In genomic region chr7:94665426-94665825, GRCh38 we compare ENCODE assay signal across 28 cellular contexts.
"Had no signal": no experiment of that assay in that cellular context is flagged by ENCODE, and none has a peak within 500 bp of the region (broad histone marks: within the 10 kb centered on the region; RNA-seq: fewer than 3 reads in every experiment).

No MANE protein-coding gene starts in this region.

- H3K27ac Mint-ChIP-seq: stimulated activated effector memory CD8-positive, alpha-beta T cell treated with anti-CD3 and anti-CD28 coated beads, Interleukin-12 subunit alpha, Interleukin-12 subunit beta, amount 100 ng/mL, for 72 hours; stimulated activated memory B cell treated with anti-CD40 and anti-IgM and Interleukin-4, amounts not matched to agents 10 μg/mL and 1 μg/mL and 100 μg/mL, for 72 hours; stimulated activated naive B cell treated with anti-CD40 and anti-IgM and Interleukin-4, amounts not matched to agents 10 μg/mL and 1 μg/mL and 100 μg/mL, for 72 hours; stimulated activated naive CD8-positive, alpha-beta T cell treated with anti-CD3 and anti-CD28 coated beads, Interleukin-15, amount 100 ng/mL, for 72 hours; stimulated activated naive CD8-positive, alpha-beta T cell treated with anti-CD3 and anti-CD28 coated beads, Interleukin-15, Interleukin-2, amounts not matched to agents 100 ng/mL and 50 ng/mL, for 24 hours; type B pancreatic cell had no signal

- H3K36me3 Mint-ChIP-seq: stimulated activated effector memory CD8-positive, alpha-beta T cell treated with anti-CD3 and anti-CD28 coated beads, Interleukin-12 subunit alpha, Interleukin-12 subunit beta, amount 100 ng/mL, for 72 hours; stimulated activated memory B cell treated with anti-CD40 and anti-IgM and Interleukin-4, amounts not matched to agents 10 μg/mL and 1 μg/mL and 100 μg/mL, for 72 hours; stimulated activated naive B cell treated with anti-CD40 and anti-IgM and Interleukin-4, amounts not matched to agents 10 μg/mL and 1 μg/mL and 100 μg/mL, for 72 hours had no signal

- H3K4me1 ChIP-seq: stomach, suprapubic skin, testis, thyroid gland, tibial artery, tibial nerve, transverse colon, upper lobe of left lung, upper lobe of right lung, uterus, vagina had no signal

- H3K27ac ChIP-seq: stomach, suprapubic skin, testis, thoracic aorta, thyroid gland, tibial artery, tibial nerve, transverse colon, upper lobe of left lung, upper lobe of right lung, uterus, vagina had no signal

- H3K4me3 ChIP-seq: stomach, suprapubic skin, testis, thoracic aorta, thyroid gland, tibial artery, tibial nerve, transverse colon, upper lobe of left lung, upper lobe of right lung, uterus, vagina had no signal

- DNase-seq: stimulated activated CD4-positive, alpha-beta T cell treated with anti-CD3 and anti-CD28 coated beads, Interleukin-2, amount 100 ng/mL, for 48 hours; stimulated activated CD4-positive, alpha-beta T cell treated with anti-CD3 and anti-CD28 coated beads, Interleukin-4, amount 100 ng/mL, for 1 hour; stimulated activated CD4-positive, alpha-beta T cell treated with anti-CD3 and anti-CD28 coated beads, Interleukin-4, amount 100 ng/mL, for 24 hours; stimulated activated CD4-positive, alpha-beta T cell treated with anti-CD3 and anti-CD28 coated beads, Interleukin-4, amount 100 ng/mL, for 4 hours; stimulated activated CD8-positive, alpha-beta memory T cell treated with anti-CD3 and anti-CD28 coated beads, Interleukin-4, amount 100 ng/mL, for 48 hours; stimulated activated naive B cell treated with anti-CD40 and anti-IgM and Interleukin-4, amounts not matched to agents 10 μg/mL and 1 μg/mL and 100 μg/mL, for 72 hours; stimulated activated naive CD4-positive, alpha-beta T cell; stimulated activated naive CD4-positive, alpha-beta T cell treated with Interleukin-2 at 50 U/mL for 16 hours; stimulated activated naive CD8-positive, alpha-beta T cell treated with anti-CD3 and anti-CD28 coated beads, Interleukin-15, amount 100 ng/mL, for 72 hours; stimulated activated naive CD8-positive, alpha-beta T cell treated with anti-CD3 and anti-CD28 coated beads, Interleukin-15, Interleukin-2, amounts not matched to agents 100 U/mL and 50 U/mL, for 24 hours; stomach; substantia nigra; testis; tibial artery; transverse colon; trophoblast cell; upper lobe of right lung; uterus had no signal

- H3K27me3 Mint-ChIP-seq: stimulated activated naive B cell treated with anti-CD40 and anti-IgM and Interleukin-4, amounts not matched to agents 10 μg/mL and 1 μg/mL and 100 μg/mL, for 72 hours; type B pancreatic cell had no signal

- H3K9me3 Mint-ChIP-seq: stimulated activated effector memory CD8-positive, alpha-beta T cell treated with anti-CD3 and anti-CD28 coated beads, Interleukin-12 subunit alpha, Interleukin-12 subunit beta, amount 100 ng/mL, for 72 hours; stimulated activated memory B cell treated with anti-CD40 and anti-IgM and Interleukin-4, amounts not matched to agents 10 μg/mL and 1 μg/mL and 100 μg/mL, for 72 hours; stimulated activated naive B cell treated with anti-CD40 and anti-IgM and Interleukin-4, amounts not matched to agents 10 μg/mL and 1 μg/mL and 100 μg/mL, for 72 hours; stimulated activated naive CD8-positive, alpha-beta T cell treated with anti-CD3 and anti-CD28 coated beads, Interleukin-15, amount 100 ng/mL, for 72 hours; stimulated activated naive CD8-positive, alpha-beta T cell treated with anti-CD3 and anti-CD28 coated beads, Interleukin-15, Interleukin-2, amounts not matched to agents 100 ng/mL and 50 ng/mL, for 24 hours had no signal

- H3K4me1 Mint-ChIP-seq: stimulated activated effector memory CD8-positive, alpha-beta T cell treated with anti-CD3 and anti-CD28 coated beads, Interleukin-12 subunit alpha, Interleukin-12 subunit beta, amount 100 ng/mL, for 72 hours; stimulated activated memory B cell treated with anti-CD40 and anti-IgM and Interleukin-4, amounts not matched to agents 10 μg/mL and 1 μg/mL and 100 μg/mL, for 72 hours; stimulated activated naive CD8-positive, alpha-beta T cell treated with anti-CD3 and anti-CD28 coated beads, Interleukin-15, amount 100 ng/mL, for 72 hours had no signal

- ATAC-seq: stimulated activated effector memory CD8-positive, alpha-beta T cell treated with anti-CD3 and anti-CD28 coated beads, Interleukin-12 subunit alpha, Interleukin-12 subunit beta, amount 100 ng/mL, for 72 hours; stimulated activated memory B cell treated with anti-CD40 and anti-IgM and Interleukin-4, amounts not matched to agents 10 μg/mL and 1 μg/mL and 100 μg/mL, for 72 hours; stimulated activated naive B cell treated with anti-CD40 and anti-IgM and Interleukin-4, amounts not matched to agents 10 μg/mL and 1 μg/mL and 100 μg/mL, for 72 hours; stimulated activated naive CD8-positive, alpha-beta T cell treated with anti-CD3 and anti-CD28 coated beads, Interleukin-15, amount 100 ng/mL, for 72 hours; stimulated activated naive CD8-positive, alpha-beta T cell treated with anti-CD3 and anti-CD28 coated beads, Interleukin-15, Interleukin-2, amounts not matched to agents 100 U/mL and 50 U/mL, for 24 hours; upper lobe of right lung had no signal

- H3K4me3 Mint-ChIP-seq: stimulated activated effector memory CD8-positive, alpha-beta T cell treated with anti-CD3 and anti-CD28 coated beads, Interleukin-12 subunit alpha, Interleukin-12 subunit beta, amount 100 ng/mL, for 72 hours; stimulated activated memory B cell treated with anti-CD40 and anti-IgM and Interleukin-4, amounts not matched to agents 10 μg/mL and 1 μg/mL and 100 μg/mL, for 72 hours; stimulated activated naive B cell treated with anti-CD40 and anti-IgM and Interleukin-4, amounts not matched to agents 10 μg/mL and 1 μg/mL and 100 μg/mL, for 72 hours; stimulated activated naive CD8-positive, alpha-beta T cell treated with anti-CD3 and anti-CD28 coated beads, Interleukin-15, amount 100 ng/mL, for 72 hours; stimulated activated naive CD8-positive, alpha-beta T cell treated with anti-CD3 and anti-CD28 coated beads, Interleukin-15, Interleukin-2, amounts not matched to agents 100 ng/mL and 50 ng/mL, for 24 hours; type B pancreatic cell had no signal

- H3K27me3 ChIP-seq: stomach, suprapubic skin, testis, thyroid gland, tibial artery, tibial nerve, transverse colon, upper lobe of left lung, upper lobe of right lung, uterus, vagina had no signal

- H3K9me3 ChIP-seq: stomach, suprapubic skin, testis, thoracic aorta, thyroid gland, tibial artery, tibial nerve, transverse colon, upper lobe of left lung, upper lobe of right lung, uterus, vagina had no signal

- H3K36me3 ChIP-seq: stomach, suprapubic skin, thoracic aorta, thyroid gland, tibial artery, tibial nerve, transverse colon, upper lobe of left lung, upper lobe of right lung, uterus, vagina had no signal
